Comparison of ENCODE assay signal across 12 cellular contexts in genomic region chr4:47615385-47615784, GRCh38.
"Had no signal": no experiment of that assay in that cellular context is flagged by ENCODE, and none has a peak within 500 bp of the region (broad histone marks: within the 10 kb centered on the region; RNA-seq: fewer than 3 reads in every experiment).

No MANE protein-coding gene starts in this region.

- H3K9me3 ChIP-seq: body of pancreas, thyroid gland had no signal

- H3K27me3 ChIP-seq: body of pancreas, thyroid gland had no signal

- ATAC-seq: activated T-helper 17 cell treated with anti-CD3 and anti-CD28 coated beads, Interleukin-2, amount 50 U/mL, for 72 hours; body of pancreas; naive thymus-derived CD4-positive, alpha-beta T cell had no signal

- H3K4me3 ChIP-seq: body of pancreas, thyroid gland had no signal

- DNase-seq: activated CD4-positive, alpha-beta T cell treated with anti-CD3 and anti-CD28 coated beads, Interleukin-2, amount 10 ng/mL, durations not matched to agents 24 days and 14 days; activated naive CD4-positive, alpha-beta T cell treated with anti-CD3 and anti-CD28 coated beads for 36 hours; activated T-cell treated with anti-CD3 and anti-CD28 coated beads for 4 hours; body of pancreas; glutamatergic neuron; naive thymus-derived CD4-positive, alpha-beta T cell; posterior cingulate gyrus; small intestine; T-helper 1 cell; thyroid gland had no signal

- H3K36me3 ChIP-seq: thyroid gland had no signal

- H3K4me1 ChIP-seq: body of pancreas, thyroid gland had no signal

- H3K27ac ChIP-seq: body of pancreas, thyroid gland, VCaP had no signal
